14 cellular contexts compared by ENCODE assay signal in genomic region chr19:2756477-2756876, GRCh38. TPM values are rescaled to one million over a fixed set of nuclear protein-coding genes. Genes with fewer than 3 reads are reported as not detected.
A peak's percentile ranks its signal among the peaks of the same experiment; 100 is the strongest.
DNase-seq lines count a peak whose midpoint lies in the region; TF ChIP-seq lines count a peak whose summit lies in the region.
"Had no signal": no experiment of that assay in that cellular context is flagged by ENCODE, and none has a peak within 500 bp of the region (broad histone marks: within the 10 kb centered on the region; RNA-seq: fewer than 3 reads in every experiment).

No MANE protein-coding gene starts in this region.

- H3K9ac ChIP-seq in BLaER1 treated with 17β-estradiol and CSF1 and Interleukin-3, amounts not matched to agents 10 nM and 100 nM = peak overlapping the region in 7 of 11 experiments; percentile 1 to 75 (median 51); a peak in 11 of 22 replicates

- intact Hi-C loops in A673 (cut with micrococcal nuclease; ENCODE audit: unreplicated experiment) = no loop called here

- no peaks in the 10 kb centered on the region for H3K79me2 ChIP-seq in osteoblast (ENCODE audit: insufficient read depth, low read length)

- H2AFZ ChIP-seq in osteoblast (ENCODE audit: low read length) = no peak overlapping the region

- peak overlapping the region in 3 of 10 experiments; percentile 21 to 39 (median 26); a peak in 2 of 20 replicates for H3K4me3 ChIP-seq in BLaER1 treated with 17β-estradiol and CSF1 and Interleukin-3, amounts not matched to agents 10 nM and 100 nM
- H3K4me3 ChIP-seq in HEK293 (ENCODE audit: low read depth, low read length) (no peak overlapping the region), osteoblast (ENCODE audit: insufficient read depth, low read length) (no peak overlapping the region), A673 (ENCODE audit: low read depth, low read length, poor library complexity, severe bottlenecking) (no peak overlapping the region)

- H4K20me1 ChIP-seq in BLaER1 treated with 17β-estradiol and CSF1 and Interleukin-3, amounts not matched to agents 10 nM and 100 nM = peaks cover 7 to 88% (median 61%) of the 10 kb centered on the region in 11 experiments; a peak in 21 of 22 replicates
- H4K20me1 ChIP-seq in osteoblast (ENCODE audit: insufficient read depth, low read length) = peaks cover 2% of the 10 kb centered on the region

- TF ChIP-seq CTCF in HEK293 (tag by site-specific recombination; IDR thresholded peaks at IDR 0.05) (no peak), osteoblast (IDR thresholded peaks at IDR 0.05; ENCODE audit: extremely low read depth, low read depth, low read length) (no peak), A673 (conservative IDR thresholded peaks at IDR 0.05; ENCODE audit: low read depth, low read length) (no peak)

- no TSS peak for BruUV-seq in A673 (replicated peaks; lab: Mats Ljungman, UMichigan)

- POLR2A ChIA-PET in HEK293 (lab: Yijun Ruan, JAX) = no interaction called here
- POLR2A ChIA-PET in A673 (lab: Charles Lee; ENCODE audit: low non-redundant PET) = no interaction called here

- CTCF ChIA-PET in HEK293 (lab: Yijun Ruan, JAX) (no interaction called here), A673 (lab: Charles Lee) (no interaction called here)

- no peaks in the 10 kb centered on the region for H3K27me3 ChIP-seq in BLaER1 treated with 17β-estradiol and CSF1 and Interleukin-3, amounts not matched to agents 10 nM and 100 nM
- no peaks in the 10 kb centered on the region for H3K27me3 ChIP-seq in osteoblast (ENCODE audit: insufficient read depth, low read length)
- no peaks in the 10 kb centered on the region for H3K27me3 ChIP-seq in A673 (replicated peaks; ENCODE audit: insufficient read depth, low read depth, low read length, poor library complexity)

- H3K27ac ChIP-seq in BLaER1 treated with 17β-estradiol and CSF1 and Interleukin-3, amounts not matched to agents 10 nM and 100 nM = peak overlapping the region in 3 of 11 experiments; percentile 38 to 49 (median 48); a peak in 4 of 22 replicates
- no peak overlapping the region for H3K27ac ChIP-seq in HEK293 (ENCODE audit: extremely low read depth, low read depth, low read length)
- no peak overlapping the region for H3K27ac ChIP-seq in osteoblast (ENCODE audit: low read depth, low read length)
- H3K27ac ChIP-seq in A673 (ENCODE audit: low read depth, low read length, poor library complexity, severe bottlenecking) = no peak overlapping the region

- peaks cover 65 to 95% (median 85%) of the 10 kb centered on the region in 11 experiments for H3K36me3 ChIP-seq in BLaER1 treated with 17β-estradiol and CSF1 and Interleukin-3, amounts not matched to agents 10 nM and 100 nM
- H3K36me3 ChIP-seq in HEK293 (ENCODE audit: control insufficient read depth in 2 of 2, insufficient read depth in 1 of 2, low read length in 2 of 2) (peaks cover 0 to 75% of the 10 kb centered on the region in 2 experiments; a peak in 2 of 3 replicates), osteoblast (ENCODE audit: insufficient read depth, low read length) (peaks cover 37% of the 10 kb centered on the region), A673 (ENCODE audit: insufficient read depth, low read length, poor library complexity, severe bottlenecking) (peaks cover 37% of the 10 kb centered on the region)

- H3K4me2 ChIP-seq in BLaER1 treated with 17β-estradiol and CSF1 and Interleukin-3, amounts not matched to agents 10 nM and 100 nM = peak overlapping the region in 8 of 11 experiments; percentile 37 to 97 (median 84); a peak in 15 of 22 replicates
- no peak overlapping the region for H3K4me2 ChIP-seq in osteoblast (ENCODE audit: insufficient read depth, low read length)

- DNase-seq in osteoblast (ENCODE audit: insufficient read length, low spot score, missing footprints) (peak; percentile 72), A673 (ENCODE audit: low spot score) (no peak), DMS79 (lab: John Stamatoyannopoulos, UW) (no peak), SW 1271 (lab: John Stamatoyannopoulos, UW) (no peak)
- DNase-seq: C1 segment of cervical spinal cord; Calu3; CD4-positive, alpha-beta memory T cell; COR-L47; DMS53; DND-41; GOT3; HCEC 1CT had no signal

- H3K4me1 ChIP-seq in BLaER1 treated with 17β-estradiol and CSF1 and Interleukin-3, amounts not matched to agents 10 nM and 100 nM = peaks cover 13 to 58% (median 45%) of the 10 kb centered on the region in 10 experiments
- H3K4me1 ChIP-seq in HEK293 (ENCODE audit: control insufficient read depth, insufficient read depth, low read length) (no peaks in the 10 kb centered on the region), osteoblast (ENCODE audit: insufficient read depth, low read length) (no peaks in the 10 kb centered on the region), A673 (ENCODE audit: insufficient read depth, low read length, poor library complexity, severe bottlenecking) (no peaks in the 10 kb centered on the region)

- no peaks in the 10 kb centered on the region for H3K9me3 ChIP-seq in BLaER1 treated with 17β-estradiol and CSF1 and Interleukin-3, amounts not matched to agents 10 nM and 100 nM (replicated peaks in 1 of 11)
- H3K9me3 ChIP-seq in HEK293 (ENCODE audit: control insufficient read depth, insufficient read depth, low read depth, low read length) (no peaks in the 10 kb centered on the region), osteoblast (ENCODE audit: low read depth, low read length) (no peaks in the 10 kb centered on the region), A673 (ENCODE audit: low read depth, low read length, poor library complexity, severe bottlenecking) (no peaks in the 10 kb centered on the region)

TF ChIP-seq in HEK293, 187 proteins besides CTCF, POLR2A, EP300 and RAD21:
- TF ChIP-seq ZNF785 (tag by site-specific recombination; IDR thresholded peaks at IDR 0.05) = no peak
- 0 out of 2 replicates have a peak, but pooled peaks have one; percentile 9 for TF ChIP-seq ZIC2 (tag by site-specific recombination; IDR thresholded peaks at IDR 0.05)
- TF ChIP-seq ZNF596 (tag by site-specific recombination; IDR thresholded peaks at IDR 0.05) = no peak
- TF ChIP-seq GLI2 (tag by site-specific recombination; IDR thresholded peaks at IDR 0.05; ENCODE audit: borderline replicate concordance, low read depth) = no peak
- TF ChIP-seq PRDM6 (tag by site-specific recombination; IDR thresholded peaks at IDR 0.05) = no peak
- no peak for TF ChIP-seq ZNF624 (tag by site-specific recombination; IDR thresholded peaks at IDR 0.05)
- TF ChIP-seq ZNF621 (tag by site-specific recombination; IDR thresholded peaks at IDR 0.05) = no peak
- TF ChIP-seq, protein P1, sequence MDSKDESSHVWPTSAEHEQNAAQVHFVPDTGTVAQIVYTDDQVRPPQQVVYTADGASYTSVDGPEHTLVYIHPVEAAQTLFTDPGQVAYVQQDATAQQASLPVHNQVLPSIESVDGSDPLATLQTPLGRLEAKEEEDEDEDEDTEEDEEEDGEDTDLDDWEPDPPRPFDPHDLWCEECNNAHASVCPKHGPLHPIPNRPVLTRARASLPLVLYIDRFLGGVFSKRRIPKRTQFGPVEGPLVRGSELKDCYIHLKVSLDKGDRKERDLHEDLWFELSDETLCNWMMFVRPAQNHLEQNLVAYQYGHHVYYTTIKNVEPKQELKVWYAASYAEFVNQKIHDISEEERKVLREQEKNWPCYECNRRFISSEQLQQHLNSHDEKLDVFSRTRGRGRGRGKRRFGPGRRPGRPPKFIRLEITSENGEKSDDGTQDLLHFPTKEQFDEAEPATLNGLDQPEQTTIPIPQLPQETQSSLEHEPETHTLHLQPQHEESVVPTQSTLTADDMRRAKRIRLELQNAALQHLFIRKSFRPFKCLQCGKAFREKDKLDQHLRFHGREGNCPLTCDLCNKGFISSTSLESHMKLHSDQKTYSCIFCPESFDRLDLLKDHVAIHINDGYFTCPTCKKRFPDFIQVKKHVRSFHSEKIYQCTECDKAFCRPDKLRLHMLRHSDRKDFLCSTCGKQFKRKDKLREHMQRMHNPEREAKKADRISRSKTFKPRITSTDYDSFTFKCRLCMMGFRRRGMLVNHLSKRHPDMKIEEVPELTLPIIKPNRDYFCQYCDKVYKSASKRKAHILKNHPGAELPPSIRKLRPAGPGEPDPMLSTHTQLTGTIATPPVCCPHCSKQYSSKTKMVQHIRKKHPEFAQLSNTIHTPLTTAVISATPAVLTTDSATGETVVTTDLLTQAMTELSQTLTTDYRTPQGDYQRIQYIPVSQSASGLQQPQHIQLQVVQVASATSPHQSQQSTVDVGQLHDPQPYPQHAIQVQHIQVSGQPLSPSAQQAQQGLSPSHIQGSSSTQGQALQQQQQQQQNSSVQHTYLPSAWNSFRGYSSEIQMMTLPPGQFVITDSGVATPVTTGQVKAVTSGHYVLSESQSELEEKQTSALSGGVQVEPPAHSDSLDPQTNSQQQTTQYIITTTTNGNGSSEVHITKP (tag by site-specific recombination; IDR thresholded peaks at IDR 0.05) = 0 out of 2 replicates have a peak, but pooled peaks have one; percentile 23
- TF ChIP-seq GLIS1 (tag by site-specific recombination; IDR thresholded peaks at IDR 0.05) = peak; percentile 41; the same call in 1 of the 2 replicates
- TF ChIP-seq ZNF404 (tag by site-specific recombination; IDR thresholded peaks at IDR 0.05) = no peak

RNA-seq across cellular contexts. Expression of gene SLC39A3, which starts 16.7 kb away (rescaled TPM):
- 33.0 and 33.7 TPM in 2 replicates for total RNA-seq in osteoblast
- 43.2 and 44.8 TPM in 2 replicates for total RNA-seq in A673 (2021)

RNA-seq across cellular contexts. Expression of gene SGTA, which starts 26.6 kb away (rescaled TPM):
- total RNA-seq in osteoblast (35.9 and 38.7 TPM in 2 replicates), A673 (2021) (101 and 106 TPM in 2 replicates)

RNA-seq across cellular contexts. Expression of gene THOP1, which starts 28.8 kb away (rescaled TPM):
- 45.6 and 49.5 TPM in 2 replicates for total RNA-seq in osteoblast
- 168 and 186 TPM in 2 replicates for total RNA-seq in A673 (2021)

RNA-seq across cellular contexts. Expression of gene DIRAS1, which starts 35.3 kb away (rescaled TPM):
- 12.4 and 14.8 TPM in 2 replicates for total RNA-seq in osteoblast
- total RNA-seq in A673 (2021) = 36.8 and 46.5 TPM in 2 replicates
- total RNA-seq: CD4-positive, alpha-beta memory T cell had no signal

RNA-seq across cellular contexts. Expression of gene GNG7, which starts 54.0 kb away (rescaled TPM):
- total RNA-seq in osteoblast = 0.29 and 0.72 TPM in 2 replicates
- total RNA-seq in A673 (2021) = 0.30 and 1.4 TPM in 2 replicates
